Comparison of ENCODE assay signal across 2 cellular contexts in the genomic region with DNA sequence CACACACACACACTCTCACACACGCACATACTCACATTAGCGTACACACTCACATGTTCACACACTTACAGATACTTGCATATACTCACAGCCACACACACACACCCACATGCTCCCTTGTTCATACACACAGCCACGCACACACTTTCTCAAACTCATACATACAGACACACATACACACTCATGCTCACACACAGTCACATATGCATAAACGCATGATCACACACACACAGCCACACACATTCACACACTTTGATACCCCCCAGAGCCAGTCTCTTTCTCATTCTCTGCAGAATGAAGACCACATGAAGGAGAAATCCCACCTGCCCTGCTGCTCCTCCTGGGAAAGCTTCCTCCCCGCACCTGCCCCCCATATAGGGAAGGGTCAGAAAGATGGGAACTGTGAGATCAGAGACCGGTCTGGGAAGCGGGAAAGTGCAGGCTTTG.
TF ChIP-seq lines count a peak whose summit lies in the region.

No MANE protein-coding gene starts in this region.

TF ChIP-seq in GM23338, 12 proteins besides CTCF, POLR2A, EP300 and RAD21 (continued from another document):
- TF ChIP-seq, protein P1, sequence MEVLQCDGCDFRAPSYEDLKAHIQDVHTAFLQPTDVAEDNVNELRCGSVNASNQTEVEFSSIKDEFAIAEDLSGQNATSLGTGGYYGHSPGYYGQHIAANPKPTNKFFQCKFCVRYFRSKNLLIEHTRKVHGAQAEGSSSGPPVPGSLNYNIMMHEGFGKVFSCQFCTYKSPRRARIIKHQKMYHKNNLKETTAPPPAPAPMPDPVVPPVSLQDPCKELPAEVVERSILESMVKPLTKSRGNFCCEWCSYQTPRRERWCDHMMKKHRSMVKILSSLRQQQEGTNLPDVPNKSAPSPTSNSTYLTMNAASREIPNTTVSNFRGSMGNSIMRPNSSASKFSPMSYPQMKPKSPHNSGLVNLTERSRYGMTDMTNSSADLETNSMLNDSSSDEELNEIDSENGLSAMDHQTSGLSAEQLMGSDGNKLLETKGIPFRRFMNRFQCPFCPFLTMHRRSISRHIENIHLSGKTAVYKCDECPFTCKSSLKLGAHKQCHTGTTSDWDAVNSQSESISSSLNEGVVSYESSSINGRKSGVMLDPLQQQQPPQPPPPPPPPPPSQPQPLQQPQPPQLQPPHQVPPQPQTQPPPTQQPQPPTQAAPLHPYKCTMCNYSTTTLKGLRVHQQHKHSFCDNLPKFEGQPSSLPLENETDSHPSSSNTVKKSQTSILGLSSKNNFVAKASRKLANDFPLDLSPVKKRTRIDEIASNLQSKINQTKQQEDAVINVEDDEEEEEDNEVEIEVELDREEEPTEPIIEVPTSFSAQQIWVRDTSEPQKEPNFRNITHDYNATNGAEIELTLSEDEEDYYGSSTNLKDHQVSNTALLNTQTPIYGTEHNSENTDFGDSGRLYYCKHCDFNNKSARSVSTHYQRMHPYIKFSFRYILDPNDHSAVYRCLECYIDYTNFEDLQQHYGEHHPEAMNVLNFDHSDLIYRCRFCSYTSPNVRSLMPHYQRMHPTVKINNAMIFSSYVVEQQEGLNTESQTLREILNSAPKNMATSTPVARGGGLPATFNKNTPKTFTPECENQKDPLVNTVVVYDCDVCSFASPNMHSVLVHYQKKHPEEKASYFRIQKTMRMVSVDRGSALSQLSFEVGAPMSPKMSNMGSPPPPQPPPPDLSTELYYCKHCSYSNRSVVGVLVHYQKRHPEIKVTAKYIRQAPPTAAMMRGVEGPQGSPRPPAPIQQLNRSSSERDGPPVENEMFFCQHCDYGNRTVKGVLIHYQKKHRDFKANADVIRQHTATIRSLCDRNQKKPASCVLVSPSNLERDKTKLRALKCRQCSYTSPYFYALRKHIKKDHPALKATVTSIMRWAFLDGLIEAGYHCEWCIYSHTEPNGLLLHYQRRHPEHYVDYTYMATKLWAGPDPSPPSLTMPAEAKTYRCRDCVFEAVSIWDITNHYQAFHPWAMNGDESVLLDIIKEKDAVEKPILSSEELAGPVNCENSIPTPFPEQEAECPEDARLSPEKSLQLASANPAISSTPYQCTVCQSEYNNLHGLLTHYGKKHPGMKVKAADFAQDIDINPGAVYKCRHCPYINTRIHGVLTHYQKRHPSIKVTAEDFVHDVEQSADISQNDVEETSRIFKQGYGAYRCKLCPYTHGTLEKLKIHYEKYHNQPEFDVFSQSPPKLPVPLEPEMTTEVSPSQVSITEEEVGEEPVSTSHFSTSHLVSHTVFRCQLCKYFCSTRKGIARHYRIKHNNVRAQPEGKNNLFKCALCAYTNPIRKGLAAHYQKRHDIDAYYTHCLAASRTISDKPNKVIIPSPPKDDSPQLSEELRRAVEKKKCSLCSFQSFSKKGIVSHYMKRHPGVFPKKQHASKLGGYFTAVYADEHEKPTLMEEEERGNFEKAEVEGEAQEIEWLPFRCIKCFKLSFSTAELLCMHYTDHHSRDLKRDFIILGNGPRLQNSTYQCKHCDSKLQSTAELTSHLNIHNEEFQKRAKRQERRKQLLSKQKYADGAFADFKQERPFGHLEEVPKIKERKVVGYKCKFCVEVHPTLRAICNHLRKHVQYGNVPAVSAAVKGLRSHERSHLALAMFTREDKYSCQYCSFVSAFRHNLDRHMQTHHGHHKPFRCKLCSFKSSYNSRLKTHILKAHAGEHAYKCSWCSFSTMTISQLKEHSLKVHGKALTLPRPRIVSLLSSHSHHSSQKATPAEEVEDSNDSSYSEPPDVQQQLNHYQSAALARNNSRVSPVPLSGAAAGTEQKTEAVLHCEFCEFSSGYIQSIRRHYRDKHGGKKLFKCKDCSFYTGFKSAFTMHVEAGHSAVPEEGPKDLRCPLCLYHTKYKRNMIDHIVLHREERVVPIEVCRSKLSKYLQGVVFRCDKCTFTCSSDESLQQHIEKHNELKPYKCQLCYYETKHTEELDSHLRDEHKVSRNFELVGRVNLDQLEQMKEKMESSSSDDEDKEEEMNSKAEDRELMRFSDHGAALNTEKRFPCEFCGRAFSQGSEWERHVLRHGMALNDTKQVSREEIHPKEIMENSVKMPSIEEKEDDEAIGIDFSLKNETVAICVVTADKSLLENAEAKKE (CRISPR knock-in tag; IDR thresholded peaks at IDR 0.05): no peak
- TF ChIP-seq STAT1 (IDR thresholded peaks at IDR 0.05; ENCODE audit: unreplicated experiment): no peak
- no peak for TF ChIP-seq EZH2 (IDR thresholded peaks at IDR 0.05; ENCODE audit: low read depth, unreplicated experiment)
- TF ChIP-seq, protein P2, sequence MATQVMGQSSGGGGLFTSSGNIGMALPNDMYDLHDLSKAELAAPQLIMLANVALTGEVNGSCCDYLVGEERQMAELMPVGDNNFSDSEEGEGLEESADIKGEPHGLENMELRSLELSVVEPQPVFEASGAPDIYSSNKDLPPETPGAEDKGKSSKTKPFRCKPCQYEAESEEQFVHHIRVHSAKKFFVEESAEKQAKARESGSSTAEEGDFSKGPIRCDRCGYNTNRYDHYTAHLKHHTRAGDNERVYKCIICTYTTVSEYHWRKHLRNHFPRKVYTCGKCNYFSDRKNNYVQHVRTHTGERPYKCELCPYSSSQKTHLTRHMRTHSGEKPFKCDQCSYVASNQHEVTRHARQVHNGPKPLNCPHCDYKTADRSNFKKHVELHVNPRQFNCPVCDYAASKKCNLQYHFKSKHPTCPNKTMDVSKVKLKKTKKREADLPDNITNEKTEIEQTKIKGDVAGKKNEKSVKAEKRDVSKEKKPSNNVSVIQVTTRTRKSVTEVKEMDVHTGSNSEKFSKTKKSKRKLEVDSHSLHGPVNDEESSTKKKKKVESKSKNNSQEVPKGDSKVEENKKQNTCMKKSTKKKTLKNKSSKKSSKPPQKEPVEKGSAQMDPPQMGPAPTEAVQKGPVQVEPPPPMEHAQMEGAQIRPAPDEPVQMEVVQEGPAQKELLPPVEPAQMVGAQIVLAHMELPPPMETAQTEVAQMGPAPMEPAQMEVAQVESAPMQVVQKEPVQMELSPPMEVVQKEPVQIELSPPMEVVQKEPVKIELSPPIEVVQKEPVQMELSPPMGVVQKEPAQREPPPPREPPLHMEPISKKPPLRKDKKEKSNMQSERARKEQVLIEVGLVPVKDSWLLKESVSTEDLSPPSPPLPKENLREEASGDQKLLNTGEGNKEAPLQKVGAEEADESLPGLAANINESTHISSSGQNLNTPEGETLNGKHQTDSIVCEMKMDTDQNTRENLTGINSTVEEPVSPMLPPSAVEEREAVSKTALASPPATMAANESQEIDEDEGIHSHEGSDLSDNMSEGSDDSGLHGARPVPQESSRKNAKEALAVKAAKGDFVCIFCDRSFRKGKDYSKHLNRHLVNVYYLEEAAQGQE (IDR thresholded peaks at IDR 0.05; ENCODE audit: unreplicated experiment): no peak
- TF ChIP-seq ZNF331 (CRISPR knock-in tag; IDR thresholded peaks at IDR 0.05; ENCODE audit: low read depth): no peak
- TF ChIP-seq ZNF114 (CRISPR knock-in tag; IDR thresholded peaks at IDR 0.05): no peak
- no peak for TF ChIP-seq EZH2phosphoT487 (IDR thresholded peaks at IDR 0.05; ENCODE audit: unreplicated experiment)
- TF ChIP-seq NANOG (IDR thresholded peaks at IDR 0.05; ENCODE audit: borderline replicate concordance): no peak
- TF ChIP-seq, protein P3, sequence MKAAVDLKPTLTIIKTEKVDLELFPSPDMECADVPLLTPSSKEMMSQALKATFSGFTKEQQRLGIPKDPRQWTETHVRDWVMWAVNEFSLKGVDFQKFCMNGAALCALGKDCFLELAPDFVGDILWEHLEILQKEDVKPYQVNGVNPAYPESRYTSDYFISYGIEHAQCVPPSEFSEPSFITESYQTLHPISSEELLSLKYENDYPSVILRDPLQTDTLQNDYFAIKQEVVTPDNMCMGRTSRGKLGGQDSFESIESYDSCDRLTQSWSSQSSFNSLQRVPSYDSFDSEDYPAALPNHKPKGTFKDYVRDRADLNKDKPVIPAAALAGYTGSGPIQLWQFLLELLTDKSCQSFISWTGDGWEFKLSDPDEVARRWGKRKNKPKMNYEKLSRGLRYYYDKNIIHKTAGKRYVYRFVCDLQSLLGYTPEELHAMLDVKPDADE (IDR thresholded peaks at IDR 0.05): no peak
- TF ChIP-seq JUNB (IDR thresholded peaks at IDR 0.05; ENCODE audit: unreplicated experiment): no peak

TF ChIP-seq in SK-N-SH, 30 proteins besides CTCF, POLR2A, EP300 and RAD21 (continued from another document):
- TF ChIP-seq YY1 (IDR thresholded peaks at IDR 0.05; ENCODE audit: low read depth) (no peak), ELF1 (IDR thresholded peaks at IDR 0.05) (no peak)
- TF ChIP-seq, protein P4, sequence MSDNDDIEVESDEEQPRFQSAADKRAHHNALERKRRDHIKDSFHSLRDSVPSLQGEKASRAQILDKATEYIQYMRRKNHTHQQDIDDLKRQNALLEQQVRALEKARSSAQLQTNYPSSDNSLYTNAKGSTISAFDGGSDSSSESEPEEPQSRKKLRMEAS (IDR thresholded peaks at IDR 0.05; ENCODE audit: low read depth): no peak
- TF ChIP-seq, protein P5, sequence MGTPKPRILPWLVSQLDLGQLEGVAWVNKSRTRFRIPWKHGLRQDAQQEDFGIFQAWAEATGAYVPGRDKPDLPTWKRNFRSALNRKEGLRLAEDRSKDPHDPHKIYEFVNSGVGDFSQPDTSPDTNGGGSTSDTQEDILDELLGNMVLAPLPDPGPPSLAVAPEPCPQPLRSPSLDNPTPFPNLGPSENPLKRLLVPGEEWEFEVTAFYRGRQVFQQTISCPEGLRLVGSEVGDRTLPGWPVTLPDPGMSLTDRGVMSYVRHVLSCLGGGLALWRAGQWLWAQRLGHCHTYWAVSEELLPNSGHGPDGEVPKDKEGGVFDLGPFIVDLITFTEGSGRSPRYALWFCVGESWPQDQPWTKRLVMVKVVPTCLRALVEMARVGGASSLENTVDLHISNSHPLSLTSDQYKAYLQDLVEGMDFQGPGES (IDR thresholded peaks at IDR 0.05; ENCODE audit: low read depth, low read length): no peak
